ENCODE assay signal across 31 cellular contexts in the genomic region with DNA sequence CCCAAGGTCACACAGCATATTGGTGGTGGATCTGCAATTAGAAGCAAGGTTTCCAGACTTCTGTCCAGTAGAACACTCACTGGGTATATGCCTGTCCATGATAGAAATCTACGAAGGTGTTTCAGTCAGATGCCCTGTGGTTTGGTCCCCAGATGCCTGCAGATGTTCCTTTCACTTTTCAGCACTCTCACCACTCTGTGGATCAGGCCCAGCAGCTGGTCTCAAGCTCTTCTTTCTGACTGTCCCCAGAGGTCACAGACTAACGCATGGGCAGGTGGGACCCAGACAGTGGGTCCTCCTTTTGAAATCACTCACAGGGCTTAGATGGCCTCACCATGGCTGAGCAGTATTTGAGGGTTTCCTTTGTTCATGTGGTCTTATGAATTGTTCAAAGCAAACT.
"Had no signal": no experiment of that assay in that cellular context is flagged by ENCODE, and none has a peak within 500 bp of the region (broad histone marks: within the 10 kb centered on the region; RNA-seq: fewer than 3 reads in every experiment).

No MANE protein-coding gene starts in this region.

- H3K36me3 ChIP-seq: adrenal gland, brain microvascular endothelial cell, breast epithelium had no signal

- H3K27ac ChIP-seq: adrenal gland, body of pancreas, brain microvascular endothelial cell, breast epithelium, VCaP had no signal

- DNase-seq: activated B cell treated with CpG ODN at 0.5 μM for 24 hours; activated CD4-positive, alpha-beta memory T cell treated with anti-CD3 and anti-CD28 coated beads for 36 hours; activated CD4-positive, alpha-beta T cell treated with anti-CD3 and anti-CD28 coated beads for 4 hours; activated CD4-positive, alpha-beta T cell treated with anti-CD3 and anti-CD28 coated beads, Interleukin-2, amount 10 ng/mL, durations not matched to agents 24 days and 14 days; activated CD4-positive, alpha-beta T cell treated with anti-CD3 and anti-CD28 coated beads, Interleukin-2, amount 50 U/mL, for 1 hour; activated CD4-positive, alpha-beta T cell treated with anti-CD3 and anti-CD28 coated beads, Interleukin-2, amount 50 U/mL, for 4 hours; activated CD4-positive, CD25-positive, alpha-beta regulatory T cell treated with anti-CD3 and anti-CD28 coated beads, Interleukin-2, amount 50 U/mL, for 72 hours; activated CD8-positive, alpha-beta memory T cell treated with anti-CD3 and anti-CD28 coated beads, Interleukin-2, amount 50 U/mL, for 4 hours; activated CD8-positive, alpha-beta T cell treated with anti-CD3 and anti-CD28 coated beads for 36 hours; activated effector memory CD4-positive, alpha-beta T cell treated with anti-CD3 and anti-CD28 coated beads, Interleukin-2, amount 50 U/mL, for 16 hours; activated gamma-delta T cell treated with Interleukin-2 at 50 U/mL for 16 hours; activated naive CD4-positive, alpha-beta T cell; activated naive CD4-positive, alpha-beta T cell treated with anti-CD3 and anti-CD28 coated beads for 36 hours; activated naive CD4-positive, alpha-beta T cell treated with anti-CD3 and anti-CD28 coated beads, Interleukin-2, amount 50 U/mL, for 16 hours; activated naive CD8-positive, alpha-beta T cell treated with anti-CD3 and anti-CD28 coated beads for 36 hours; activated T-cell treated with anti-CD3 and anti-CD28 coated beads for 4 hours; activated T-cell treated with anti-CD3 and anti-CD28 coated beads, Interleukin-2, amount 50 U/mL, for 1 hour; activated T-cell treated with anti-CD3 and anti-CD28 coated beads, Interleukin-2, amount 50 U/mL, for 4 hours; activated T-cell treated with anti-CD3 and anti-CD28 coated beads, Interleukin-2, amount 50 U/mL, for 72 hours; adrenal gland; amniotic stem cell; aorta; body of pancreas; brain microvascular endothelial cell; central memory CD4-positive, alpha-beta T cell; T-helper 2 cell; T-helper 9 cell had no signal

- H3K9me3 ChIP-seq: adrenal gland, body of pancreas, breast epithelium had no signal

- H3K4me1 ChIP-seq: adrenal gland, breast epithelium had no signal

- H3K27me3 ChIP-seq: adrenal gland, body of pancreas, brain microvascular endothelial cell, breast epithelium had no signal

- H3K4me3 ChIP-seq: adrenal gland, body of pancreas, breast epithelium had no signal

- ATAC-seq: activated CD8-positive, alpha-beta T cell treated with anti-CD3 and anti-CD28 coated beads for 36 hours; activated naive CD4-positive, alpha-beta T cell treated with anti-CD3 and anti-CD28 coated beads, Interleukin-2, amount 50 U/mL, for 72 hours; activated T-cell treated with anti-CD3 and anti-CD28 coated beads, Interleukin-2, amount 50 U/mL, for 4 hours; activated T-cell treated with anti-CD3 and anti-CD28 coated beads, Interleukin-2, amount 50 U/mL, for 72 hours; activated T-helper 17 cell treated with anti-CD3 and anti-CD28 coated beads, Interleukin-2, amount 50 U/mL, for 72 hours; body of pancreas had no signal
